In genomic region chr17:42761638-42762037, GRCh38 we compare ENCODE assay signal across 1 cellular context.
A peak's percentile ranks its signal among the peaks of the same experiment; 100 is the strongest.
TF ChIP-seq lines count a peak whose summit lies in the region.

No MANE protein-coding gene starts in this region.

TF ChIP-seq in HepG2, 621 proteins besides CTCF, POLR2A, EP300 and RAD21 (continued from another document):
- TF ChIP-seq HNF1A (IDR thresholded peaks at IDR 0.05; ENCODE audit: low read depth) (no peak), HNF1A (CRISPR knock-in tag; IDR thresholded peaks at IDR 0.05; ENCODE audit: borderline replicate concordance) (no peak), NFKB2 (CRISPR knock-in tag; IDR thresholded peaks at IDR 0.05; ENCODE audit: borderline replicate concordance) (peak; percentile 33; the same call in 1 of the 2 replicates)
